ENCODE assay signal across 1 cellular context in the genomic region with DNA sequence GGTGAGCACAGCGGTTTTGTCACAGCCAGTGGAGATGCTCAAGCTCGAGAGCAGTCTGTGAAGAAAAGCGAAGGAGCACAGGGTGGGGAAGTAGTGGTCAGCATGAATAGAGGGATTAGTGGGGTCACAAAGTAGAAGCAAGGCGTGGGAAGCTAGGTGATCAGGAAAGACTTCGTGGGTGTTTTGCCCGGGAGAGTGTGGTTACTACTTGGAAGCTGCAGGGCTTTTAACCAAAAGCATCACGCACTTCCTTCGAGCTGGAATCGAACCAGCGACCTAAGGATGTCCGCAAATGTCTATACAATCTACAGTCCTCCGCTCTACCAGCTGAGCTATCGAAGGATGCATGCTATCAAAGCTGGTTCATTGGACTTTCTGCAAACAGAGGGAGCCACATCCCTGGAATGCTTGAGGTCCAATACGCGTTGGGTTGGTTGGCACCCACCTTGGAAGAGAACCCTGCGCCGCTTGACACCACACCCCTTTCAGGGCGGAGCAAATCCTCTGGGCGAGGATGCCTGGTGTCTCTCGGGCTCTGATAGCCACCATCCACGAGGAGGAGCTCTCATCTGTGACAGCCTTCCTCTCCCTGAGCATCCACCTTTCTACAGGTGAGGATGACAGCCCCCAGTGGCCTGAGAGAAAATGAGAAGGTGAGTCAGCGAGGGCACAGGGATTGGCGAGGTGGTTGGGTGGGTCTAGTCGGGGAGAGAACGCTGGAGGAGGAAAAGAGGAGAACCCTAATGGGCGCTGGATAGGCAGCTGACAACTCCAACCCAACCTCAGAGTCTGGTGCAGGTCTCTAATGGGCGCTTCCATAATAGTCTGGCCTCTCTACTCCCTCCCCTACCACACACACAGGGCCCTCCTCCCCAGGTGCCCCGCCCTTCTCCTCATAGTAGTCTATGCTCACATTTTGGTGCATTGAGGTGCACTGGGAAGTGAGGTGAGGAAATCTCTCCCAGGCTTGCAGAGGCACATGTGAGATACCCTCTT.
TF ChIP-seq lines count a peak whose summit lies in the region.

No MANE protein-coding gene starts in this region.

TF ChIP-seq in K562, 482 proteins besides CTCF, POLR2A, EP300 and RAD21 (continued from another document):
- TF ChIP-seq, protein P1, sequence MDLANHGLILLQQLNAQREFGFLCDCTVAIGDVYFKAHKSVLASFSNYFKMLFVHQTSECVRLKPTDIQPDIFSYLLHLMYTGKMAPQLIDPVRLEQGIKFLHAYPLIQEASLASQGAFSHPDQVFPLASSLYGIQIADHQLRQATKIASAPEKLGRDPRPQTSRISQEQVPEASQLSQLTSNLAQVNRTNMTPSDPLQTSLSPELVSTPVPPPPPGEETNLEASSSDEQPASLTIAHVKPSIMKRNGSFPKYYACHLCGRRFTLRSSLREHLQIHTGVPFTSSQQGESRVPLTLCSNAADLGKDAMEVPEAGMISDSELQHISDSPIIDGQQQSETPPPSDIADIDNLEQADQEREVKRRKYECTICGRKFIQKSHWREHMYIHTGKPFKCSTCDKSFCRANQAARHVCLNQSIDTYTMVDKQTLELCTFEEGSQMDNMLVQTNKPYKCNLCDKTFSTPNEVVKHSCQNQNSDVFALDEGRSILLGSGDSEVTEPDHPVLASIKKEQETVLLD (IDR thresholded peaks at IDR 0.05): peak; percentile 32; the same call in 1 of the 2 replicates
- peak; percentile 98 for TF ChIP-seq POLR2H (tag; IDR thresholded peaks at IDR 0.05; ENCODE audit: low read depth)
- TF ChIP-seq ZSCAN29 (IDR thresholded peaks at IDR 0.05): peak; percentile 48; the same call in 1 of the 2 replicates
- TF ChIP-seq, protein P2, sequence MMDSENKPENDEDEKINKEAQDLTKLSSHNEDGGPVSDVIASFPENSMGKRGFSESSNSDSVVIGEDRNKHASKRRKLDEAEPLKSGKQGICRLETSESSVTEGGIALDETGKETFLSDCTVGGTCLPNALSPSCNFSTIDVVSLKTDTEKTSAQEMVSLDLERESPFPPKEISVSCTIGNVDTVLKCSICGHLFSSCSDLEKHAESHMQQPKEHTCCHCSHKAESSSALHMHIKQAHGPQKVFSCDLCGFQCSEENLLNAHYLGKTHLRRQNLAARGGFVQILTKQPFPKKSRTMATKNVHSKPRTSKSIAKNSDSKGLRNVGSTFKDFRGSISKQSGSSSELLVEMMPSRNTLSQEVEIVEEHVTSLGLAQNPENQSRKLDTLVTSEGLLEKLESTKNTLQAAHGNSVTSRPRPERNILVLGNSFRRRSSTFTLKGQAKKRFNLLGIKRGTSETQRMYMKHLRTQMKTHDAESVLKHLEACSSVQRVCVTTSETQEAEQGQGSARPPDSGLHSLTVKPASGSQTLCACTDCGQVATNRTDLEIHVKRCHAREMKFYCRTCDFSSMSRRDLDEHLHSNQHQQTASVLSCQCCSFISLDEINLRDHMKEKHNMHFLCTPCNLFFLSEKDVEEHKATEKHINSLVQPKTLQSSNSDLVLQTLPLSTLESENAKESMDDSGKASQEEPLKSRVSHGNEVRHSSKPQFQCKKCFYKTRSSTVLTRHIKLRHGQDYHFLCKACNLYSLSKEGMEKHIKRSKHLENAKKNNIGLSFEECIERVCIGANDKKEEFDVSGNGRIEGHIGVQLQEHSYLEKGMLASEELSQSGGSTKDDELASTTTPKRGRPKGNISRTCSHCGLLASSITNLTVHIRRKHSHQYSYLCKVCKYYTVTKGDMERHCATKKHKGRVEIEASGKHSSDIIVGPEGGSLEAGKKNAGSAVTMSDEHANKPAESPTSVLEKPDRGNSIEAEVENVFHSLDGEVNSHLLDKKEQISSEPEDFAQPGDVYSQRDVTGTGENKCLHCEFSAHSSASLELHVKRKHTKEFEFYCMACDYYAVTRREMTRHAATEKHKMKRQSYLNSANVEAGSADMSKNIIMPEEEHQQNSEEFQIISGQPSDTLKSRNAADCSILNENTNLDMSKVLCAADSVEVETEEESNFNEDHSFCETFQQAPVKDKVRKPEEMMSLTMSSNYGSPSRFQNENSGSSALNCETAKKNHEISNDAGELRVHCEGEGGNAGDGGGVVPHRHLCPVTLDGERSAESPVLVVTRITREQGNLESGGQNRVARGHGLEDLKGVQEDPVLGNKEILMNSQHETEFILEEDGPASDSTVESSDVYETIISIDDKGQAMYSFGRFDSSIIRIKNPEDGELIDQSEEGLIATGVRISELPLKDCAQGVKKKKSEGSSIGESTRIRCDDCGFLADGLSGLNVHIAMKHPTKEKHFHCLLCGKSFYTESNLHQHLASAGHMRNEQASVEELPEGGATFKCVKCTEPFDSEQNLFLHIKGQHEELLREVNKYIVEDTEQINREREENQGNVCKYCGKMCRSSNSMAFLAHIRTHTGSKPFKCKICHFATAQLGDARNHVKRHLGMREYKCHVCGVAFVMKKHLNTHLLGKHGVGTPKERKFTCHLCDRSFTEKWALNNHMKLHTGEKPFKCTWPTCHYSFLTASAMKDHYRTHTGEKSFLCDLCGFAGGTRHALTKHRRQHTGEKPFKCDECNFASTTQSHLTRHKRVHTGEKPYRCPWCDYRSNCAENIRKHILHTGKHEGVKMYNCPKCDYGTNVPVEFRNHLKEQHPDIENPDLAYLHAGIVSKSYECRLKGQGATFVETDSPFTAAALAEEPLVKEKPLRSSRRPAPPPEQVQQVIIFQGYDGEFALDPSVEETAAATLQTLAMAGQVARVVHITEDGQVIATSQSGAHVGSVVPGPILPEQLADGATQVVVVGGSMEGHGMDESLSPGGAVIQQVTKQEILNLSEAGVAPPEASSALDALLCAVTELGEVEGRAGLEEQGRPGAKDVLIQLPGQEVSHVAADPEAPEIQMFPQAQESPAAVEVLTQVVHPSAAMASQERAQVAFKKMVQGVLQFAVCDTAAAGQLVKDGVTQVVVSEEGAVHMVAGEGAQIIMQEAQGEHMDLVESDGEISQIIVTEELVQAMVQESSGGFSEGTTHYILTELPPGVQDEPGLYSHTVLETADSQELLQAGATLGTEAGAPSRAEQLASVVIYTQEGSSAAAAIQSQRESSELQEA (IDR thresholded peaks at IDR 0.05; ENCODE audit: low read depth): 0 out of 2 replicates have a peak, but pooled peaks have one; percentile 25
- TF ChIP-seq NFIC (IDR thresholded peaks at IDR 0.05): peak; percentile 34; the same call in 1 of the 2 replicates
- TF ChIP-seq, protein P3, sequence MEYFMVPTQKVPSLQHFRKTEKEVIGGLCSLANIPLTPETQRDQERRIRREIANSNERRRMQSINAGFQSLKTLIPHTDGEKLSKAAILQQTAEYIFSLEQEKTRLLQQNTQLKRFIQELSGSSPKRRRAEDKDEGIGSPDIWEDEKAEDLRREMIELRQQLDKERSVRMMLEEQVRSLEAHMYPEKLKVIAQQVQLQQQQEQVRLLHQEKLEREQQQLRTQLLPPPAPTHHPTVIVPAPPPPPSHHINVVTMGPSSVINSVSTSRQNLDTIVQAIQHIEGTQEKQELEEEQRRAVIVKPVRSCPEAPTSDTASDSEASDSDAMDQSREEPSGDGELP (CRISPR knock-in tag; IDR thresholded peaks at IDR 0.05; ENCODE audit: borderline replicate concordance): peak; percentile 65
- TF ChIP-seq CTBP1 (IDR thresholded peaks at IDR 0.05; ENCODE audit: borderline replicate concordance): peak; percentile 71; the same call in 1 of the 2 replicates
- no peak for TF ChIP-seq JUN (IDR thresholded peaks at IDR 0.05; ENCODE audit: borderline replicate concordance, low read depth, low read length)
- TF ChIP-seq JUN (CRISPR knock-in tag; IDR thresholded peaks at IDR 0.05; ENCODE audit: borderline replicate concordance): no peak
- TF ChIP-seq, protein P4, sequence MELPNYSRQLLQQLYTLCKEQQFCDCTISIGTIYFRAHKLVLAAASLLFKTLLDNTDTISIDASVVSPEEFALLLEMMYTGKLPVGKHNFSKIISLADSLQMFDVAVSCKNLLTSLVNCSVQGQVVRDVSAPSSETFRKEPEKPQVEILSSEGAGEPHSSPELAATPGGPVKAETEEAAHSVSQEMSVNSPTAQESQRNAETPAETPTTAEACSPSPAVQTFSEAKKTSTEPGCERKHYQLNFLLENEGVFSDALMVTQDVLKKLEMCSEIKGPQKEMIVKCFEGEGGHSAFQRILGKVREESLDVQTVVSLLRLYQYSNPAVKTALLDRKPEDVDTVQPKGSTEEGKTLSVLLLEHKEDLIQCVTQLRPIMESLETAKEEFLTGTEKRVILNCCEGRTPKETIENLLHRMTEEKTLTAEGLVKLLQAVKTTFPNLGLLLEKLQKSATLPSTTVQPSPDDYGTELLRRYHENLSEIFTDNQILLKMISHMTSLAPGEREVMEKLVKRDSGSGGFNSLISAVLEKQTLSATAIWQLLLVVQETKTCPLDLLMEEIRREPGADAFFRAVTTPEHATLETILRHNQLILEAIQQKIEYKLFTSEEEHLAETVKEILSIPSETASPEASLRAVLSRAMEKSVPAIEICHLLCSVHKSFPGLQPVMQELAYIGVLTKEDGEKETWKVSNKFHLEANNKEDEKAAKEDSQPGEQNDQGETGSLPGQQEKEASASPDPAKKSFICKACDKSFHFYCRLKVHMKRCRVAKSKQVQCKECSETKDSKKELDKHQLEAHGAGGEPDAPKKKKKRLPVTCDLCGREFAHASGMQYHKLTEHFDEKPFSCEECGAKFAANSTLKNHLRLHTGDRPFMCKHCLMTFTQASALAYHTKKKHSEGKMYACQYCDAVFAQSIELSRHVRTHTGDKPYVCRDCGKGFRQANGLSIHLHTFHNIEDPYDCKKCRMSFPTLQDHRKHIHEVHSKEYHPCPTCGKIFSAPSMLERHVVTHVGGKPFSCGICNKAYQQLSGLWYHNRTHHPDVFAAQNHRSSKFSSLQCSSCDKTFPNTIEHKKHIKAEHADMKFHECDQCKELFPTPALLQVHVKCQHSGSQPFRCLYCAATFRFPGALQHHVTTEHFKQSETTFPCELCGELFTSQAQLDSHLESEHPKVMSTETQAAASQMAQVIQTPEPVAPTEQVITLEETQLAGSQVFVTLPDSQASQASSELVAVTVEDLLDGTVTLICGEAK (IDR thresholded peaks at IDR 0.05): peak; percentile 49; the same call in 1 of the 2 replicates
- TF ChIP-seq, protein P4 (CRISPR knock-in tag; IDR thresholded peaks at IDR 0.05): no peak
- peak; percentile 23 for TF ChIP-seq POLR3G (IDR thresholded peaks at IDR 0.05; ENCODE audit: extremely low read depth, insufficient read length, insufficient replicate concordance)
- TF ChIP-seq CREM (IDR thresholded peaks at IDR 0.05; ENCODE audit: low read depth): 0 out of 2 replicates have a peak, but pooled peaks have one; percentile 7
- TF ChIP-seq CHD2 (IDR thresholded peaks at IDR 0.05; ENCODE audit: low read depth, low read length): no peak
- TF ChIP-seq RCOR1 (IDR thresholded peaks at IDR 0.05; ENCODE audit: borderline replicate concordance in 1 of 2, low read depth in 2 of 2, low read length in 2 of 2): peak in 1 of 2 experiments; percentile 36; a peak in 2 of 4 replicates
- TF ChIP-seq MCM5 (IDR thresholded peaks at IDR 0.05; ENCODE audit: low read depth): no peak
- TF ChIP-seq, protein P5, sequence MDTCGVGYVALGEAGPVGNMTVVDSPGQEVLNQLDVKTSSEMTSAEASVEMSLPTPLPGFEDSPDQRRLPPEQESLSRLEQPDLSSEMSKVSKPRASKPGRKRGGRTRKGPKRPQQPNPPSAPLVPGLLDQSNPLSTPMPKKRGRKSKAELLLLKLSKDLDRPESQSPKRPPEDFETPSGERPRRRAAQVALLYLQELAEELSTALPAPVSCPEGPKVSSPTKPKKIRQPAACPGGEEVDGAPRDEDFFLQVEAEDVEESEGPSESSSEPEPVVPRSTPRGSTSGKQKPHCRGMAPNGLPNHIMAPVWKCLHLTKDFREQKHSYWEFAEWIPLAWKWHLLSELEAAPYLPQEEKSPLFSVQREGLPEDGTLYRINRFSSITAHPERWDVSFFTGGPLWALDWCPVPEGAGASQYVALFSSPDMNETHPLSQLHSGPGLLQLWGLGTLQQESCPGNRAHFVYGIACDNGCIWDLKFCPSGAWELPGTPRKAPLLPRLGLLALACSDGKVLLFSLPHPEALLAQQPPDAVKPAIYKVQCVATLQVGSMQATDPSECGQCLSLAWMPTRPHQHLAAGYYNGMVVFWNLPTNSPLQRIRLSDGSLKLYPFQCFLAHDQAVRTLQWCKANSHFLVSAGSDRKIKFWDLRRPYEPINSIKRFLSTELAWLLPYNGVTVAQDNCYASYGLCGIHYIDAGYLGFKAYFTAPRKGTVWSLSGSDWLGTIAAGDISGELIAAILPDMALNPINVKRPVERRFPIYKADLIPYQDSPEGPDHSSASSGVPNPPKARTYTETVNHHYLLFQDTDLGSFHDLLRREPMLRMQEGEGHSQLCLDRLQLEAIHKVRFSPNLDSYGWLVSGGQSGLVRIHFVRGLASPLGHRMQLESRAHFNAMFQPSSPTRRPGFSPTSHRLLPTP (IDR thresholded peaks at IDR 0.05; ENCODE audit: borderline replicate concordance, extremely low read depth, insufficient read length): peak; percentile 85
- TF ChIP-seq BHLHE40 (IDR thresholded peaks at IDR 0.05; ENCODE audit: low read length): 0 out of 2 replicates have a peak, but pooled peaks have one; percentile 3
- TF ChIP-seq, protein P6, sequence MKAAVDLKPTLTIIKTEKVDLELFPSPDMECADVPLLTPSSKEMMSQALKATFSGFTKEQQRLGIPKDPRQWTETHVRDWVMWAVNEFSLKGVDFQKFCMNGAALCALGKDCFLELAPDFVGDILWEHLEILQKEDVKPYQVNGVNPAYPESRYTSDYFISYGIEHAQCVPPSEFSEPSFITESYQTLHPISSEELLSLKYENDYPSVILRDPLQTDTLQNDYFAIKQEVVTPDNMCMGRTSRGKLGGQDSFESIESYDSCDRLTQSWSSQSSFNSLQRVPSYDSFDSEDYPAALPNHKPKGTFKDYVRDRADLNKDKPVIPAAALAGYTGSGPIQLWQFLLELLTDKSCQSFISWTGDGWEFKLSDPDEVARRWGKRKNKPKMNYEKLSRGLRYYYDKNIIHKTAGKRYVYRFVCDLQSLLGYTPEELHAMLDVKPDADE (conservative IDR thresholded peaks at IDR 0.05; ENCODE audit: control insufficient read depth, low read depth, low read length): 0 out of 2 replicates have a peak, but pooled peaks have one; percentile 63
- no peak for TF ChIP-seq ZZZ3 (IDR thresholded peaks at IDR 0.05)
TF ChIP-seq in K562: peak in this region for 19.
